In the genomic region with DNA sequence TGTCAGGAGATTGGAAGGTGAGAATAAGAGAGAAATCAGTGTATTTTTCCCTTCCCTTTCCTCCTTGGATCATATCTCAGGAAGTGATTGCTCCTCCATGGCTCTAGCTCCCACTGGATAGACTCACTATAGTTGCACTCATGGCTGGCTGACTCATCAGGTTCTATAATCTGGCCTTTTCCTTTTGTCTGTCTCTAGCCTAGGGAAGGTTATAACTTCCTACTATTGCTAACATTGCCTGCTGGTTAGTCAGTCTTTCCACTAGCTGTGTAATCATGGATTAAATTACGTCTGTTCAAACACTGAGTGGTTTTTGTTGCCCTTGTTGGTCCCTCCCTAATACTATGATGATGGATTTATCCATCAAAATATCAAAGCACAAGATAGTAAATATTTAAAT, we compare ENCODE assay signal across 13 cellular contexts.
DNase-seq lines count a peak whose midpoint lies in the region; ATAC-seq and TF ChIP-seq lines count a peak whose summit lies in the region.
"Had no signal": no experiment of that assay in that cellular context is flagged by ENCODE, and none has a peak within 500 bp of the region (broad histone marks: within the 10 kb centered on the region; RNA-seq: fewer than 3 reads in every experiment).

No MANE protein-coding gene starts in this region.

- no peak overlapping the region for H2AFZ ChIP-seq in mesenchymal stem cell (ENCODE audit: low read depth, low read length)

- H4K91ac ChIP-seq in mesenchymal stem cell (ENCODE audit: low read length), result no peak overlapping the region

- no peak overlapping the region for H2BK15ac ChIP-seq in mesenchymal stem cell (ENCODE audit: low read depth, poor library complexity, severe bottlenecking)

- peaks cover 4% of the 10 kb centered on the region for H3K9me3 ChIP-seq in mesenchymal stem cell (ENCODE audit: control insufficient read depth, low read length)
- H3K9me3 ChIP-seq: uterus had no signal

- no peak overlapping the region for H3K14ac ChIP-seq in mesenchymal stem cell (ENCODE audit: low read length in 2 of 2)

- H3K27me3 ChIP-seq in mesenchymal stem cell (ENCODE audit: control insufficient read depth in 1 of 2, insufficient read depth in 1 of 2, low read length in 2 of 2), result no peaks in the 10 kb centered on the region
- H3K27me3 ChIP-seq: uterus had no signal

- H3K4me3 ChIP-seq in choroid plexus epithelial cell (ENCODE audit: low read depth, low read length), result no peak overlapping the region
- H3K4me3 ChIP-seq in mesenchymal stem cell (ENCODE audit: insufficient read depth in 1 of 2, low read depth in 1 of 2, low read length in 2 of 2), result no peak overlapping the region
- H3K4me3 ChIP-seq: uterus had no signal

- no peak overlapping the region for H3K4ac ChIP-seq in mesenchymal stem cell (ENCODE audit: low read depth in 1 of 2, low read length in 2 of 2)

- H2BK120ac ChIP-seq in mesenchymal stem cell (ENCODE audit: low read depth, low read length), result no peak overlapping the region

- H2AK5ac ChIP-seq in mesenchymal stem cell (ENCODE audit: low read length, severe bottlenecking), result no peak overlapping the region

- H3K23ac ChIP-seq in mesenchymal stem cell (ENCODE audit: low read length in 2 of 2), result no peak overlapping the region

- no peak overlapping the region for H3K18ac ChIP-seq in mesenchymal stem cell (ENCODE audit: low read depth in 1 of 2, low read length in 2 of 2)

- no peak overlapping the region for H2BK12ac ChIP-seq in mesenchymal stem cell (ENCODE audit: low read length in 2 of 2)

- WGBS in mesenchymal stem cell, result no CpG with 5 or more reads among the region's 1 CpG

- H3K9ac ChIP-seq in mesenchymal stem cell (ENCODE audit: low read length), result peak overlapping the region; percentile 75

- ATAC-seq in GM21825 (IDR thresholded peaks at IDR 0.05; ENCODE audit: unreplicated experiment) (no peak), HG02852 (IDR thresholded peaks at IDR 0.05; ENCODE audit: unreplicated experiment) (no peak)
- ATAC-seq: natural killer cell treated with Interleukin-12 subunit alpha and Interleukin-12 subunit beta and Interleukin-15 and Interleukin-18, amount 100 ng/mL, for 72 hours had no signal

- no peaks in the 10 kb centered on the region for H3K4me1 ChIP-seq in mesenchymal stem cell (ENCODE audit: control insufficient read depth, insufficient read depth, low read depth, low read length)
- H3K4me1 ChIP-seq: uterus had no signal

- H3K79me1 ChIP-seq in mesenchymal stem cell (replicated peaks; ENCODE audit: low read length, poor library complexity, severe bottlenecking), result no peaks in the 10 kb centered on the region

- DNase-seq in EH (ENCODE audit: low read depth), result peak; percentile 95
- peak; percentile 39 for DNase-seq in NCI-H748 (lab: John Stamatoyannopoulos, UW; ENCODE audit: unreplicated experiment)
- peak; percentile 85 for DNase-seq in choroid plexus epithelial cell (ENCODE audit: low read depth)
- peak; percentile 95 for DNase-seq in mesenchymal stem cell
- no peak for DNase-seq in RPMI8226
- no peak for DNase-seq in NCI-H2171 treated with DMSO at 0.1 percent for 48 hours (lab: John Stamatoyannopoulos, UW)
- DNase-seq: activated gamma-delta T cell, NCI-H2029, uterus, WERI-Rb-1 had no signal

- H3K36me3 ChIP-seq in mesenchymal stem cell (ENCODE audit: control insufficient read depth in 1 of 2, insufficient read depth in 2 of 2, low read depth in 1 of 2, low read length in 2 of 2), result no peaks in the 10 kb centered on the region
- H3K36me3 ChIP-seq: uterus, WERI-Rb-1 had no signal

- no peak overlapping the region for H3K4me2 ChIP-seq in mesenchymal stem cell (ENCODE audit: low read length, poor library complexity, severe bottlenecking)

- no peak overlapping the region for H2BK5ac ChIP-seq in mesenchymal stem cell (ENCODE audit: low read depth, low read length, poor library complexity, severe bottlenecking)

- H4K8ac ChIP-seq in mesenchymal stem cell (ENCODE audit: low read length), result no peak overlapping the region

- TF ChIP-seq CTCF in choroid plexus epithelial cell (conservative IDR thresholded peaks at IDR 0.05; ENCODE audit: low read depth, low read length), result no peak

- peak overlapping the region; percentile 26 for H3K27ac ChIP-seq in mesenchymal stem cell (ENCODE audit: low read length, poor library complexity, severe bottlenecking)
- H3K27ac ChIP-seq: uterus, WERI-Rb-1 had no signal

Comparison
In these comparisons a context has a peak if more than half of its experiments do, and no peak if none do; other contexts are left out.
1. DNase-seq: peak in EH (single experiment), NCI-H748 (single experiment), choroid plexus epithelial cell (single experiment) and mesenchymal stem cell (single experiment); none in RPMI8226 (single experiment) and NCI-H2171 treated with DMSO at 0.1 percent for 48 hours (single experiment).